ENCODE assay signal across 9 cellular contexts in genomic region chr5:10310073-10310779, GRCh38. TPM values are rescaled to one million over a fixed set of nuclear protein-coding genes. Genes with fewer than 3 reads are reported as not detected.
A peak's percentile ranks its signal among the peaks of the same experiment; 100 is the strongest.
DNase-seq lines count a peak whose midpoint lies in the region; ATAC-seq and TF ChIP-seq lines count a peak whose summit lies in the region.
"Had no signal": no experiment of that assay in that cellular context is flagged by ENCODE, and none has a peak within 500 bp of the region (broad histone marks: within the 10 kb centered on the region; RNA-seq: fewer than 3 reads in every experiment).

No MANE protein-coding gene starts in this region.

- H3K36me3 ChIP-seq in MG63: no peaks in the 10 kb centered on the region
- no peaks in the 10 kb centered on the region for H3K36me3 ChIP-seq in mucosa of descending colon (ENCODE audit: low read depth)

- TF ChIP-seq CTCF in mucosa of descending colon (IDR thresholded peaks at IDR 0.05): no peak

- intact Hi-C loops in mucosa of descending colon (cut with DNase I, micrococcal nuclease): no loop called here

- H3K4me1 ChIP-seq in mucosa of descending colon (ENCODE audit: low read depth): peaks cover 10% of the 10 kb centered on the region

- DNase-seq in DMS53 treated with DMSO at 0.1 percent for 48 hours (lab: John Stamatoyannopoulos, UW; ENCODE audit: unreplicated experiment): peak; percentile 64
- peak; percentile 67 for DNase-seq in MG63
- DNase-seq in brain pericyte (ENCODE audit: low read depth, low spot score): peak; percentile 69
- DNase-seq in mucosa of descending colon: peak in 2 of 3 donors; percentile 49 to 61
- no peak for DNase-seq in foreskin melanocyte
- no peak for DNase-seq in NCI-H1694 (lab: John Stamatoyannopoulos, UW)
- DNase-seq: stimulated activated CD4-positive, alpha-beta T cell treated with anti-CD3 and anti-CD28 coated beads, Interleukin-12 subunit alpha, Interleukin-12 subunit beta, amount 100 ng/mL, for 4 hours had no signal

- ATAC-seq in mucosa of descending colon (peak; percentile 43), HG02885 (IDR thresholded peaks at IDR 0.05; ENCODE audit: poor library complexity, unreplicated experiment) (no peak), GM18520 (IDR thresholded peaks at IDR 0.05; ENCODE audit: unreplicated experiment) (no peak)

- H3K9me3 ChIP-seq in MG63 (no peaks in the 10 kb centered on the region), mucosa of descending colon (no peaks in the 10 kb centered on the region)

- no peaks in the 10 kb centered on the region for H3K27me3 ChIP-seq in MG63

- H3K4me3 ChIP-seq in MG63 (no peak overlapping the region), mucosa of descending colon (no peak overlapping the region)

RNA-seq across cellular contexts. Expression of gene CMBL, which starts 2.5 kb away (rescaled TPM):
- 23.3 and 29.1 TPM in 2 replicates for total RNA-seq in MG63 (2014; rRNA removed; shearing (Covaris generic); ENCODE audit: low replicate concordance)
- total RNA-seq in mucosa of descending colon: 100 to 1,000 TPM in 1 of 3 donors, 10 to 100 TPM in 2; 81.4 to 210 (median 97.9) TPM

RNA-seq across cellular contexts. Expression of gene MARCHF6, which starts 43.3 kb away (rescaled TPM):
- 67.5 and 72.8 TPM in 2 replicates for total RNA-seq in MG63 (2014; rRNA removed; shearing (Covaris generic); ENCODE audit: low replicate concordance)
- 100 to 1,000 TPM; 141 to 205 (median 165) TPM for total RNA-seq in mucosa of descending colon

Comparison
In these comparisons a context has a peak if more than half of its experiments do, and no peak if none do; other contexts are left out.
1. DNase-seq: peak in DMS53 treated with DMSO at 0.1 percent for 48 hours (single experiment), MG63 (single experiment), brain pericyte (single experiment) and mucosa of descending colon (2 of 3); none in foreskin melanocyte (single experiment) and NCI-H1694 (single experiment).